1 cellular context compared by ENCODE assay signal in genomic region chr4:54660145-54660535, GRCh38.
TF ChIP-seq lines count a peak whose summit lies in the region.

No MANE protein-coding gene starts in this region.

TF ChIP-seq in IMR-90, 13 proteins besides CTCF, POLR2A, EP300 and RAD21:
- TF ChIP-seq CEBPB (IDR thresholded peaks at IDR 0.05; ENCODE audit: low read depth, low read length) (no peak), MAFK (IDR thresholded peaks at IDR 0.05; ENCODE audit: low read depth, low read length) (no peak), MAZ (IDR thresholded peaks at IDR 0.05; ENCODE audit: borderline replicate concordance, low read depth, low read length) (no peak), NFE2L2 (IDR thresholded peaks at IDR 0.05; ENCODE audit: low read depth, low read length) (no peak), RFX5 (IDR thresholded peaks at IDR 0.05; ENCODE audit: low read depth, low read length) (no peak), ELK1 (IDR thresholded peaks at IDR 0.05; ENCODE audit: borderline replicate concordance, low read depth, low read length) (no peak), RCOR1 (IDR thresholded peaks at IDR 0.05; ENCODE audit: insufficient replicate concordance, low read length) (no peak), MXI1 (IDR thresholded peaks at IDR 0.05; ENCODE audit: borderline replicate concordance, low read depth, low read length) (no peak), SMC3 (IDR thresholded peaks at IDR 0.05; ENCODE audit: low read depth, low read length) (no peak), FOS (IDR thresholded peaks at IDR 0.05; ENCODE audit: low read depth, low read length) (no peak), BHLHE40 (IDR thresholded peaks at IDR 0.05; ENCODE audit: low read depth, low read length) (no peak), CHD1 (IDR thresholded peaks at IDR 0.05; ENCODE audit: low read depth, low read length) (no peak), USF2 (IDR thresholded peaks at IDR 0.05; ENCODE audit: low read depth, low read length) (no peak)
